Comparison of ENCODE assay signal across 1 cellular context in the genomic region with DNA sequence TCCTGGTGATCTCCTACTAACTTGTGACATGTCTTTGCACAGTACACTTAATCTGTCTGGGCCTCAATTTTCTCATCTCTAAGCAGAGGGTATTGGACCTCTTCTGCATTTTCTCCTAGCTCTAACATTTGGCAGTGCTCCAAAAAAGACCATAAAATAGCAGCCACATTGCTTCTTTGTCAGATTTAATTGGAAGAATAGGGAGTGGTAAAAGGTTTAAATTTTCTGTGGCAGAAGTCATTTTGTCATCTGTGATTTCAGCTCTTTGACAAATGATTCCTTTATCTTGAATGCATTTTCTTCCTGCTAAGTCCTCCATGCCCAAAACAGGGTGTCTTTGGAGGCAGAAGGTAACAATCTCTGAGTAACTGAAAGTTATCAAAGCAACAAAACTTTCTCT.
TF ChIP-seq lines count a peak whose summit lies in the region.

No MANE protein-coding gene starts in this region.

TF ChIP-seq in K562, 482 proteins besides CTCF, POLR2A, EP300 and RAD21 (continued from another document):
- TF ChIP-seq, protein P1, sequence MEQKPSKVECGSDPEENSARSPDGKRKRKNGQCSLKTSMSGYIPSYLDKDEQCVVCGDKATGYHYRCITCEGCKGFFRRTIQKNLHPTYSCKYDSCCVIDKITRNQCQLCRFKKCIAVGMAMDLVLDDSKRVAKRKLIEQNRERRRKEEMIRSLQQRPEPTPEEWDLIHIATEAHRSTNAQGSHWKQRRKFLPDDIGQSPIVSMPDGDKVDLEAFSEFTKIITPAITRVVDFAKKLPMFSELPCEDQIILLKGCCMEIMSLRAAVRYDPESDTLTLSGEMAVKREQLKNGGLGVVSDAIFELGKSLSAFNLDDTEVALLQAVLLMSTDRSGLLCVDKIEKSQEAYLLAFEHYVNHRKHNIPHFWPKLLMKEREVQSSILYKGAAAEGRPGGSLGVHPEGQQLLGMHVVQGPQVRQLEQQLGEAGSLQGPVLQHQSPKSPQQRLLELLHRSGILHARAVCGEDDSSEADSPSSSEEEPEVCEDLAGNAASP (IDR thresholded peaks at IDR 0.05) = no peak
- peak; percentile 72 for TF ChIP-seq NFIC (IDR thresholded peaks at IDR 0.05)
